In genomic region chr5:139262414-139263139, GRCh38 we compare ENCODE assay signal across 9 cellular contexts. TPM values are rescaled to one million over a fixed set of nuclear protein-coding genes. Genes with fewer than 3 reads are reported as not detected.
DNase-seq lines count a peak whose midpoint lies in the region; ATAC-seq and TF ChIP-seq lines count a peak whose summit lies in the region.
"Had no signal": no experiment of that assay in that cellular context is flagged by ENCODE, and none has a peak within 500 bp of the region (broad histone marks: within the 10 kb centered on the region; RNA-seq: fewer than 3 reads in every experiment).

No MANE protein-coding gene starts in this region.

- DNase-seq in GF-D8 (lab: John Stamatoyannopoulos, UW) (peak; percentile 57), NCI-H1930 (lab: John Stamatoyannopoulos, UW) (peak; percentile 51 to 67), T-helper 22 cell (ENCODE audit: low read depth) (peak; percentile 22), astrocyte of the cerebellum (ENCODE audit: low read depth) (peak; percentile 91), hepatocyte (ENCODE audit: low spot score) (peak; percentile 94), sciatic nerve (ENCODE audit: low spot score) (peak; percentile 91), mesenteric fat pad (ENCODE audit: low spot score) (no peak)

- no peak overlapping the region for H3K4me2 ChIP-seq in hepatocyte

- no peaks in the 10 kb centered on the region for H3K9me3 ChIP-seq in hepatocyte (ENCODE audit: low read depth)

- peak; percentile 96 for TF ChIP-seq CTCF in astrocyte of the cerebellum (IDR thresholded peaks at IDR 0.05; ENCODE audit: low read depth, low read length, missing control alignments)
- peak; percentile 97 for TF ChIP-seq CTCF in hepatocyte (IDR thresholded peaks at IDR 0.05; ENCODE audit: poor library complexity)

- H3K9me2 ChIP-seq in hepatocyte (replicated peaks; ENCODE audit: insufficient read depth): no peaks in the 10 kb centered on the region

- intact Hi-C loops in sciatic nerve (cut with DNase I): loop anchor here (10.0 kb wide), 1 partner anchor 678 kb away; no protein-coding TSS in a partner anchor

- H3K4me3 ChIP-seq in astrocyte of the cerebellum (ENCODE audit: low read depth, low read length) (no peak overlapping the region), hepatocyte (no peak overlapping the region)
- H3K4me3 ChIP-seq: skin epidermis had no signal

- no peaks in the 10 kb centered on the region for H3K4me1 ChIP-seq in hepatocyte (ENCODE audit: insufficient read depth)

- in situ Hi-C loops in astrocyte of the cerebellum (cut with HindIII; ENCODE audit: low sequenced_read_pairs): no loop called here

- no peak overlapping the region for H2AFZ ChIP-seq in hepatocyte

- H3K27ac ChIP-seq in hepatocyte: peak overlapping the region; percentile 11

- H4K20me1 ChIP-seq in hepatocyte (ENCODE audit: insufficient read depth, poor library complexity, severe bottlenecking): no peaks in the 10 kb centered on the region

- ATAC-seq in HG02763 (IDR thresholded peaks at IDR 0.05; ENCODE audit: unreplicated experiment) (peak; percentile 65), sciatic nerve (peak; percentile 99)

- 43% methylated on average over 9 of the region's 9 CpGs for WGBS in hepatocyte (ENCODE audit: low lambda C conversion rate, missing lambda C conversion rate)

- H3K27me3 ChIP-seq in hepatocyte: no peaks in the 10 kb centered on the region

- H3K79me2 ChIP-seq in hepatocyte: no peaks in the 10 kb centered on the region

- no peaks in the 10 kb centered on the region for H3K36me3 ChIP-seq in hepatocyte (replicated peaks; ENCODE audit: insufficient read depth, low read depth)

RNA-seq across cellular contexts. Expression of gene MATR3, which starts 31.0 kb away (rescaled TPM):
- total RNA-seq in hepatocyte (346 and 355 TPM in 2 replicates), sciatic nerve (208 TPM), mesenteric fat pad (115 TPM)
- polyA plus RNA-seq in hepatocyte: 176 and 183 TPM in 2 replicates
